In the genomic region with DNA sequence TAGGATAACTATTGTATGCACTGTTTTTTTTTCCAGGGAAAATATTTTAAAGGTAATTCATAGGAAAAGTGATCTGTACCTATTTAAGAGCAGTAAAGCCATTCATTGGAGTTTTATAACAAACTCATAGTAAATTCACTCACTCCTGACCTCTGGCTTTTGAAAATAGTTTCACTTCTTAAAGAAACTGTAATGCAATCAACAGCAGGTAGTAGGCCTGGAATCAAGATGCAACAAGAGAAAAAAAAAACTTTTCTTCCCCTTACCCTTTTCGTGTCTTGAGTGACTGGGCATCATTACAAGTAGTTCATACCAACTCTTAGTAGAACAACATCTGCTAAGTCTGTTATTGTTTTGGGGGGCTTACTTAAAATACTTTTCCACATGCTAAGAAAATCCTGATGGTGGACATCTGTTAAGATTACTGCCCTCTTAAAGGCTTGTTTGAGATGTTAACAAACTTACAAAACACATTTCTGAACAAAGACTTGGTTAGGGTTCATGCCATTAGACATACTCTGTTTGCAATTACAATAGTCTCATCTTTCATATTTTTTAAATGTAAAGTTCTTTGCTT, we compare ENCODE assay signal across 20 cellular contexts.
A peak's percentile ranks its signal among the peaks of the same experiment; 100 is the strongest.
DNase-seq lines count a peak whose midpoint lies in the region; ATAC-seq and TF ChIP-seq lines count a peak whose summit lies in the region.
"Had no signal": no experiment of that assay in that cellular context is flagged by ENCODE, and none has a peak within 500 bp of the region (broad histone marks: within the 10 kb centered on the region; RNA-seq: fewer than 3 reads in every experiment).

No MANE protein-coding gene starts in this region.

- no peak overlapping the region for H3K4me3 Mint-ChIP-seq in activated naive CD4-positive, alpha-beta T cell treated with anti-CD3 and anti-CD28 coated beads for 36 hours
- H3K4me3 Mint-ChIP-seq: activated CD8-positive, alpha-beta T cell treated with anti-CD3 and anti-CD28 coated beads for 36 hours; activated T-cell treated with anti-CD3 and anti-CD28 coated beads, Interleukin-2, amount 50 U/mL, for 72 hours; naive thymus-derived CD4-positive, alpha-beta T cell had no signal

- peaks cover 6% of the 10 kb centered on the region for H3K4me1 Mint-ChIP-seq in activated naive CD4-positive, alpha-beta T cell treated with anti-CD3 and anti-CD28 coated beads for 36 hours (ENCODE audit: low read depth)

- in situ Hi-C loops in gastrocnemius medialis (cut with MboI; ENCODE audit: low sequenced_read_pairs in 4 of 4): no loop called here

- no peaks in the 10 kb centered on the region for H3K36me3 ChIP-seq in gastrocnemius medialis
- H3K36me3 ChIP-seq: gastroesophageal sphincter, prostate gland, upper lobe of right lung had no signal

- H3K36me3 Mint-ChIP-seq in activated naive CD4-positive, alpha-beta T cell treated with anti-CD3 and anti-CD28 coated beads for 36 hours (ENCODE audit: low read depth): peaks cover 3% of the 10 kb centered on the region

- H3K27me3 ChIP-seq in gastrocnemius medialis: no peaks in the 10 kb centered on the region
- H3K27me3 ChIP-seq: gastroesophageal sphincter, upper lobe of right lung had no signal

- peaks cover 18 to 52% of the 10 kb centered on the region in 2 donors for H3K4me1 ChIP-seq in gastrocnemius medialis
- H3K4me1 ChIP-seq: prostate gland had no signal

- no peaks in the 10 kb centered on the region for H3K27me3 Mint-ChIP-seq in activated naive CD4-positive, alpha-beta T cell treated with anti-CD3 and anti-CD28 coated beads for 36 hours (ENCODE audit: low read depth)
- H3K27me3 Mint-ChIP-seq: activated CD8-positive, alpha-beta T cell treated with anti-CD3 and anti-CD28 coated beads for 36 hours; naive thymus-derived CD4-positive, alpha-beta T cell had no signal

- TF ChIP-seq POLR2A in gastrocnemius medialis (IDR thresholded peaks at IDR 0.05): no peak

- no peaks in the 10 kb centered on the region for H3K9me3 Mint-ChIP-seq in activated naive CD4-positive, alpha-beta T cell treated with anti-CD3 and anti-CD28 coated beads for 36 hours
- H3K9me3 Mint-ChIP-seq: activated CD8-positive, alpha-beta T cell treated with anti-CD3 and anti-CD28 coated beads for 36 hours; naive thymus-derived CD4-positive, alpha-beta T cell had no signal

- no peak overlapping the region for H3K4me3 ChIP-seq in epithelial cell of proximal tubule (ENCODE audit: low read depth, low read length)
- H3K4me3 ChIP-seq in gastrocnemius medialis: no peak overlapping the region
- H3K4me3 ChIP-seq: gastroesophageal sphincter, prostate gland, upper lobe of right lung had no signal

- DNase-seq in NCI-H82 (lab: John Stamatoyannopoulos, UW) (peak; percentile 19), NCI-H82 treated with DMSO at 0.1 percent for 48 hours (lab: John Stamatoyannopoulos, UW; ENCODE audit: unreplicated experiment) (no peak), NOMO-1 treated with DMSO at 0.1 percent for 48 hours (lab: John Stamatoyannopoulos, UW; ENCODE audit: unreplicated experiment) (peak; percentile 59), epithelial cell of proximal tubule (ENCODE audit: low read depth) (no peak), gastrocnemius medialis (no peak), NCI-H1417 treated with DMSO at 0.1 percent for 48 hours (lab: John Stamatoyannopoulos, UW) (no peak)
- no peak for DNase-seq in activated naive CD4-positive, alpha-beta T cell treated with anti-CD3 and anti-CD28 coated beads for 36 hours
- no peak for DNase-seq in activated naive CD4-positive, alpha-beta T cell (lab: John Stamatoyannopoulos, UW)
- DNase-seq: 8988T; activated CD8-positive, alpha-beta T cell treated with anti-CD3 and anti-CD28 coated beads for 36 hours; activated T-cell treated with anti-CD3 and anti-CD28 coated beads, Interleukin-2, amount 50 U/mL, for 72 hours; mammary epithelial cell; NCI-H2081; NCI-H526; stimulated activated naive CD8-positive, alpha-beta T cell treated with anti-CD3 and anti-CD28 coated beads, Interleukin-15, Interleukin-2, amounts not matched to agents 100 U/mL and 50 U/mL, for 24 hours; upper lobe of right lung had no signal

- TF ChIP-seq CTCF in epithelial cell of proximal tubule (conservative IDR thresholded peaks at IDR 0.05; ENCODE audit: low read depth, low read length) (peak; percentile 29), gastrocnemius medialis (IDR thresholded peaks at IDR 0.05 in 4 of 5, conservative IDR thresholded peaks at IDR 0.05 in 1 of 5) (peak in 3 of 5 experiments; percentile 10 to 47 (median 18))

- ATAC-seq in gastrocnemius medialis: no peak
- ATAC-seq: activated CD8-positive, alpha-beta T cell treated with anti-CD3 and anti-CD28 coated beads for 36 hours; activated T-cell treated with anti-CD3 and anti-CD28 coated beads, Interleukin-2, amount 50 U/mL, for 72 hours; gastroesophageal sphincter; naive thymus-derived CD4-positive, alpha-beta T cell; stimulated activated naive CD8-positive, alpha-beta T cell treated with anti-CD3 and anti-CD28 coated beads, Interleukin-15, Interleukin-2, amounts not matched to agents 100 U/mL and 50 U/mL, for 24 hours; upper lobe of right lung had no signal

- CTCF ChIA-PET in activated naive CD4-positive, alpha-beta T cell treated with anti-CD3 and anti-CD28 coated beads for 36 hours (lab: Charles Lee): no interaction called here

- no peaks in the 10 kb centered on the region for H3K9me3 ChIP-seq in gastrocnemius medialis
- H3K9me3 ChIP-seq: gastroesophageal sphincter, prostate gland, upper lobe of right lung had no signal

- no peak overlapping the region for H3K27ac ChIP-seq in gastrocnemius medialis
- H3K27ac ChIP-seq: gastroesophageal sphincter, prostate gland, upper lobe of right lung, VCaP had no signal

- intact Hi-C loops in gastrocnemius medialis (cut with DNase I; ENCODE audit: low total_unique reads): no loop called here
- intact Hi-C loops in activated naive CD4-positive, alpha-beta T cell treated with anti-CD3 and anti-CD28 coated beads for 36 hours (cut with micrococcal nuclease): no loop called here

- H3K27ac Mint-ChIP-seq in activated naive CD4-positive, alpha-beta T cell treated with anti-CD3 and anti-CD28 coated beads for 36 hours: no peak overlapping the region
- H3K27ac Mint-ChIP-seq: activated CD8-positive, alpha-beta T cell treated with anti-CD3 and anti-CD28 coated beads for 36 hours; activated T-cell treated with anti-CD3 and anti-CD28 coated beads, Interleukin-2, amount 50 U/mL, for 72 hours had no signal

Comparison
In these comparisons a context has a peak if more than half of its experiments do, and no peak if none do; other contexts are left out.
1. DNase-seq: peak in NCI-H82 (single experiment) and NOMO-1 treated with DMSO at 0.1 percent for 48 hours (single experiment); none in NCI-H82 treated with DMSO at 0.1 percent for 48 hours (single experiment), epithelial cell of proximal tubule (single experiment), gastrocnemius medialis (0 of 2), NCI-H1417 treated with DMSO at 0.1 percent for 48 hours (single experiment), activated naive CD4-positive, alpha-beta T cell treated with anti-CD3 and anti-CD28 coated beads for 36 hours (single experiment) and activated naive CD4-positive, alpha-beta T cell (0 of 4).